ENCODE assay signal across 28 cellular contexts in genomic region chr7:115292381-115292780, GRCh38.
DNase-seq lines count a peak whose midpoint lies in the region; ATAC-seq, FAIRE-seq and TF ChIP-seq lines count a peak whose summit lies in the region.
"Had no signal": no experiment of that assay in that cellular context is flagged by ENCODE, and none has a peak within 500 bp of the region (broad histone marks: within the 10 kb centered on the region; RNA-seq: fewer than 3 reads in every experiment).

No MANE protein-coding gene starts in this region.

- no peaks in the 10 kb centered on the region for H3K36me3 ChIP-seq in IMR-90 (ENCODE audit: control insufficient read depth, insufficient read depth, low read length)
- no peaks in the 10 kb centered on the region for H3K36me3 ChIP-seq in K562 (ENCODE audit: control insufficient read depth, insufficient read depth, low read length)
- H3K36me3 ChIP-seq in mesenchymal stem cell (ENCODE audit: control insufficient read depth in 1 of 2, insufficient read depth in 2 of 2, low read depth in 1 of 2, low read length in 2 of 2), result no peaks in the 10 kb centered on the region
- H3K36me3 ChIP-seq: BE2C, BLaER1 had no signal

- no peak for ATAC-seq in IMR-90 (ENCODE audit: low read depth)
- no peak for ATAC-seq in K562
- ATAC-seq in HG02981 (IDR thresholded peaks at IDR 0.05; ENCODE audit: unreplicated experiment), result no peak
- ATAC-seq in GM19023 (IDR thresholded peaks at IDR 0.05; ENCODE audit: unreplicated experiment), result no peak
- ATAC-seq: A549, GM12878 had no signal

- H2BK120ac ChIP-seq in IMR-90 (ENCODE audit: low read depth, low read length) (peak overlapping the region; percentile 8; the same call in 1 of the 2 replicates), mesenchymal stem cell (ENCODE audit: low read depth, low read length) (no peak overlapping the region)

- H3K18ac ChIP-seq in IMR-90 (ENCODE audit: low read depth, low read length) (peak overlapping the region; percentile 64; the same call in 1 of the 2 replicates), mesenchymal stem cell (ENCODE audit: low read depth in 1 of 2, low read length in 2 of 2) (no peak overlapping the region)

- peaks cover 5% of the 10 kb centered on the region for H3K4me1 ChIP-seq in IMR-90 (ENCODE audit: control insufficient read depth, insufficient read depth, low read length)
- H3K4me1 ChIP-seq in K562 (replicated peaks in 1 of 2; ENCODE audit: control insufficient read depth in 2 of 2, insufficient read depth in 2 of 2, low read length in 2 of 2), result no peaks in the 10 kb centered on the region
- H3K4me1 ChIP-seq in mesenchymal stem cell (ENCODE audit: control insufficient read depth, insufficient read depth, low read depth, low read length), result no peaks in the 10 kb centered on the region
- H3K4me1 ChIP-seq: BE2C, BLaER1 had no signal

- H3K4ac ChIP-seq in IMR-90 (ENCODE audit: low read depth, low read length), result 0 out of 2 replicates have a peak overlapping the region, but pooled peaks have one; percentile 7
- H3K4ac ChIP-seq in mesenchymal stem cell (ENCODE audit: low read depth in 1 of 2, low read length in 2 of 2), result no peak overlapping the region

- no peak for TF ChIP-seq RAD21 in IMR-90 (IDR thresholded peaks at IDR 0.05; ENCODE audit: low read length)
- TF ChIP-seq RAD21 in K562 (CRISPR knock-in tag; conservative IDR thresholded peaks at IDR 0.05 in 1 of 2, IDR thresholded peaks at IDR 0.05 in 1 of 2), result no peak

- no peak for TF ChIP-seq EP300 in K562 (IDR thresholded peaks at IDR 0.05; ENCODE audit: low read length)

- no peak overlapping the region for H3K56ac ChIP-seq in IMR-90 (ENCODE audit: extremely low read depth, insufficient read depth, low read length)

- H3K9me1 ChIP-seq in IMR-90 (ENCODE audit: insufficient read depth, low read length), result no peaks in the 10 kb centered on the region
- no peaks in the 10 kb centered on the region for H3K9me1 ChIP-seq in K562 (ENCODE audit: control insufficient read depth, insufficient read depth, low read length)

- H2BK5ac ChIP-seq in IMR-90 (ENCODE audit: low read depth, low read length, poor library complexity, severe bottlenecking), result no peak overlapping the region
- no peak overlapping the region for H2BK5ac ChIP-seq in mesenchymal stem cell (ENCODE audit: low read depth, low read length, poor library complexity, severe bottlenecking)

- no peak overlapping the region for H2AK9ac ChIP-seq in IMR-90 (replicated peaks; ENCODE audit: low read depth, low read length, poor library complexity)

- peak; percentile 63 for FAIRE-seq in K562 (lab: Jason Lieb, UNC)
- FAIRE-seq: A549, GM12878, GM12892, GM18507, GM19239 had no signal

- H3K27ac ChIP-seq in IMR-90 (ENCODE audit: insufficient read depth, low read length), result no peak overlapping the region
- H3K27ac ChIP-seq in K562 (ENCODE audit: extremely low read depth, low read depth, low read length), result no peak overlapping the region
- no peak overlapping the region for H3K27ac ChIP-seq in mesenchymal stem cell (ENCODE audit: low read length, poor library complexity, severe bottlenecking)
- H3K27ac ChIP-seq: 22Rv1, A549, BLaER1 had no signal

- H3K9ac ChIP-seq in IMR-90 (ENCODE audit: low read depth, low read length) (no peak overlapping the region), K562 (ENCODE audit: insufficient read depth in 1 of 2, low read depth in 2 of 2, low read length in 2 of 2) (no peak overlapping the region), mesenchymal stem cell (ENCODE audit: low read length) (no peak overlapping the region)
- H3K9ac ChIP-seq: BLaER1 had no signal

- H2AFZ ChIP-seq in IMR-90 (replicated peaks; ENCODE audit: low read length, poor library complexity) (no peak overlapping the region), K562 (ENCODE audit: low read depth, low read length) (no peak overlapping the region), mesenchymal stem cell (ENCODE audit: low read depth, low read length) (no peak overlapping the region)

- peak overlapping the region; percentile 77 for H2BK20ac ChIP-seq in IMR-90 (ENCODE audit: low read depth, low read length)

- H3K27me3 ChIP-seq in IMR-90 (ENCODE audit: control insufficient read depth, insufficient read depth, low read length), result no peaks in the 10 kb centered on the region
- no peaks in the 10 kb centered on the region for H3K27me3 ChIP-seq in K562 (ENCODE audit: control insufficient read depth in 2 of 2, insufficient read depth in 2 of 2, low read length in 2 of 2)
- no peaks in the 10 kb centered on the region for H3K27me3 ChIP-seq in mesenchymal stem cell (ENCODE audit: control insufficient read depth in 1 of 2, insufficient read depth in 1 of 2, low read length in 2 of 2)
- H3K27me3 ChIP-seq: BE2C, BLaER1 had no signal

- intact Hi-C loops in IMR-90 (cut with micrococcal nuclease), result no loop called here
- intact Hi-C loops in K562 (cut with micrococcal nuclease), result no loop called here

- no peaks in the 10 kb centered on the region for H3K79me2 ChIP-seq in K562 (ENCODE audit: control insufficient read depth, insufficient read depth, low read length)

- in situ Hi-C loops in IMR-90 (cut with MboI; ENCODE audit: low sequenced_read_pairs), result no loop called here
- in situ Hi-C loops in K562 (cut with MboI), result no loop called here

- H4K91ac ChIP-seq in IMR-90 (ENCODE audit: insufficient read depth, low read depth, low read length) (no peak overlapping the region), mesenchymal stem cell (ENCODE audit: low read length) (no peak overlapping the region)

- TF ChIP-seq CTCF in AG10803 (conservative IDR thresholded peaks at IDR 0.05; ENCODE audit: low read length), result no peak
- TF ChIP-seq CTCF in IMR-90 (conservative IDR thresholded peaks at IDR 0.05; ENCODE audit: low read depth, low read length), result no peak
- no peak for TF ChIP-seq CTCF in K562 (IDR thresholded peaks at IDR 0.05 in 2 of 3, conservative IDR thresholded peaks at IDR 0.05 in 1 of 3; ENCODE audit: insufficient read depth in 2 of 3, low read depth in 1 of 3, low read length in 3 of 3)

- H3K4me2 ChIP-seq in IMR-90 (ENCODE audit: low read depth, low read length) (no peak overlapping the region), K562 (ENCODE audit: insufficient read depth, low read length) (no peak overlapping the region), mesenchymal stem cell (ENCODE audit: low read length, poor library complexity, severe bottlenecking) (no peak overlapping the region)
- H3K4me2 ChIP-seq: A549, BLaER1 had no signal

- H4K5ac ChIP-seq in IMR-90 (ENCODE audit: low read depth, low read length), result no peak overlapping the region

- no TSS peak for BruUV-seq in IMR-90 (replicated peaks; lab: Mats Ljungman, UMichigan)
- BruUV-seq in K562 (replicated peaks; lab: Mats Ljungman, UMichigan), result no TSS peak

- peak overlapping the region; percentile 63 for H3K14ac ChIP-seq in IMR-90 (replicated peaks; ENCODE audit: low read depth, low read length)
- no peak overlapping the region for H3K14ac ChIP-seq in mesenchymal stem cell (ENCODE audit: low read length in 2 of 2)

- H3K9me3 ChIP-seq in IMR-90 (ENCODE audit: control insufficient read depth, insufficient read depth, low read length) (no peaks in the 10 kb centered on the region), K562 (replicated peaks; ENCODE audit: control insufficient read depth, insufficient read depth, low read depth, low read length) (no peaks in the 10 kb centered on the region), mesenchymal stem cell (ENCODE audit: control insufficient read depth, low read length) (no peaks in the 10 kb centered on the region)
- H3K9me3 ChIP-seq: A549, BE2C, BLaER1 had no signal

- dilution Hi-C loops in IMR-90 (cut with HindIII; ENCODE audit: low sequenced_read_pairs, unreplicated experiment), result no loop called here

- H4K8ac ChIP-seq in IMR-90 (ENCODE audit: low read depth in 2 of 2, low read length in 2 of 2), result no peak overlapping the region; a peak in 1 of 4 replicates
- H4K8ac ChIP-seq in mesenchymal stem cell (ENCODE audit: low read length), result no peak overlapping the region

- no peak overlapping the region for H2BK12ac ChIP-seq in mesenchymal stem cell (ENCODE audit: low read length in 2 of 2)

- POLR2A ChIA-PET in IMR-90 (lab: Charles Lee; ENCODE audit: unreplicated experiment) (no interaction called here), K562 (lab: Yijun Ruan, JAX) (no interaction called here)

- H4K20me1 ChIP-seq in IMR-90 (ENCODE audit: insufficient read depth, low read length) (no peaks in the 10 kb centered on the region), K562 (replicated peaks; ENCODE audit: control insufficient read depth, insufficient read depth, low read length) (no peaks in the 10 kb centered on the region)
- H4K20me1 ChIP-seq: BLaER1 had no signal

- H2BK15ac ChIP-seq in IMR-90 (ENCODE audit: low read depth, low read length) (no peak overlapping the region; the same call in 2 of the 3 replicates), mesenchymal stem cell (ENCODE audit: low read depth, poor library complexity, severe bottlenecking) (no peak overlapping the region)

- H3K4me3 ChIP-seq in AG10803 (ENCODE audit: low read length) (no peak overlapping the region), IMR-90 (ENCODE audit: insufficient read depth, low read depth, low read length) (no peak overlapping the region), K562 (no peak overlapping the region), mesenchymal stem cell (ENCODE audit: insufficient read depth in 1 of 2, low read depth in 1 of 2, low read length in 2 of 2) (no peak overlapping the region)
- H3K4me3 ChIP-seq: A549, BLaER1, GM12878 had no signal

- CTCF ChIA-PET in IMR-90 (lab: Yijun Ruan, JAX) (no interaction called here), K562 (lab: Yijun Ruan, JAX; ENCODE audit: low intra/inter-chr PET ratio) (no interaction called here)

- H3K79me1 ChIP-seq in IMR-90 (ENCODE audit: low read depth in 1 of 2, low read length in 2 of 2) (no peaks in the 10 kb centered on the region), mesenchymal stem cell (replicated peaks; ENCODE audit: low read length, poor library complexity, severe bottlenecking) (no peaks in the 10 kb centered on the region)

- no peak overlapping the region for H3K23ac ChIP-seq in IMR-90 (ENCODE audit: low read depth, low read length)
- H3K23ac ChIP-seq in mesenchymal stem cell (ENCODE audit: low read length in 2 of 2), result no peak overlapping the region

- no CpG with 5 or more reads among the region's 3 CpGs for WGBS in IMR-90 (ENCODE audit: extremely low coverage in 2 of 2, insufficient read length in 1 of 2), 2 experiments
- WGBS in K562 (ENCODE audit: insufficient coverage, low coverage, missing lambda C conversion rate), result 0% methylated on average over 3 of the region's 3 CpGs
- WGBS in mesenchymal stem cell, result 85% methylated on average over 2 of the region's 3 CpGs

- H2AK5ac ChIP-seq in IMR-90 (ENCODE audit: low read depth, low read length), result no peak overlapping the region
- no peak overlapping the region for H2AK5ac ChIP-seq in mesenchymal stem cell (ENCODE audit: low read length, severe bottlenecking)

- DNase-seq in AG10803 (ENCODE audit: low read depth) (peak; percentile 30), IMR-90 (no peak), K562 (ENCODE audit: extremely low read depth in 1 of 4, low spot score in 3 of 4) (no peak), fibroblast of peridontal ligament (ENCODE audit: extremely low read depth) (peak; percentile 38), mesenchymal stem cell (no peak), ureter (ENCODE audit: low spot score) (no peak)
- DNase-seq: BE2C; C1 segment of cervical spinal cord; CD4-positive, alpha-beta memory T cell; CD4-positive, CD25-positive, alpha-beta regulatory T cell; CD8-positive, alpha-beta memory T cell; COR-L47; DMS 273 treated with DMSO at 0.1 percent for 48 hours; DMS153; DMS53; DMS79; DND-41; EL; GDM1 had no signal

- TF ChIP-seq POLR2A in IMR-90 (IDR thresholded peaks at IDR 0.05; ENCODE audit: low read depth, low read length) (no peak), K562 (conservative IDR thresholded peaks at IDR 0.05) (no peak)

Comparison
In these comparisons a context has a peak if more than half of its experiments do, and no peak if none do; other contexts are left out.
1. DNase-seq: peak in AG10803 (single experiment) and fibroblast of peridontal ligament (single experiment); none in IMR-90 (single experiment), K562 (0 of 4), mesenchymal stem cell (single experiment) and ureter (single experiment).